8 cellular contexts compared by ENCODE assay signal in genomic region chr4:174523003-174523693, GRCh38. TPM values are rescaled to one million over a fixed set of nuclear protein-coding genes. Genes with fewer than 3 reads are reported as not detected.
A peak's percentile ranks its signal among the peaks of the same experiment; 100 is the strongest.
DNase-seq lines count a peak whose midpoint lies in the region; ATAC-seq and TF ChIP-seq lines count a peak whose summit lies in the region.

No MANE protein-coding gene starts in this region.

- intact Hi-C loops in left lung (cut with DNase I), result no loop called here
- intact Hi-C loops in thyroid gland (cut with DNase I), result no loop called here

- CTCF ChIA-PET in activated CD8-positive, alpha-beta memory T cell treated with anti-CD3 and anti-CD28 coated beads, Interleukin-2, amount 10 ng/mL, durations not matched to agents 7 days and 5 days (lab: Charles Lee), result interaction anchor here (1.1 to 2.2 kb wide), 2 partner anchors 12 to 109 kb away, joined by 3 to 6 read pairs; no protein-coding TSS in a partner anchor

- peak; percentile 15 for ATAC-seq in activated CD8-positive, alpha-beta memory T cell treated with anti-CD3 and anti-CD28 coated beads, Interleukin-2, amount 10 ng/mL, durations not matched to agents 7 days and 5 days
- peak; percentile 4 for ATAC-seq in left lung
- no peak for ATAC-seq in GM18867 (IDR thresholded peaks at IDR 0.05; ENCODE audit: unreplicated experiment)

- H3K4me1 Mint-ChIP-seq in activated CD8-positive, alpha-beta memory T cell treated with anti-CD3 and anti-CD28 coated beads, Interleukin-2, amount 10 ng/mL, durations not matched to agents 7 days and 5 days, result peaks cover 25% of the 10 kb centered on the region

- no peak for TF ChIP-seq POLR2A in thyroid gland (IDR thresholded peaks at IDR 0.05)

- no peaks in the 10 kb centered on the region for H3K27me3 ChIP-seq in brain microvascular endothelial cell (replicated peaks)
- H3K27me3 ChIP-seq in left lung, result peaks cover 16 to 39% of the 10 kb centered on the region in 2 donors
- no peaks in the 10 kb centered on the region for H3K27me3 ChIP-seq in thyroid gland

- TF ChIP-seq CTCF in brain microvascular endothelial cell (IDR thresholded peaks at IDR 0.05; ENCODE audit: low read depth, low read length, missing control alignments) (no peak), left lung (IDR thresholded peaks at IDR 0.05) (no peak), thyroid gland (IDR thresholded peaks at IDR 0.05) (no peak)

- H3K27me3 Mint-ChIP-seq in activated CD8-positive, alpha-beta memory T cell treated with anti-CD3 and anti-CD28 coated beads, Interleukin-2, amount 10 ng/mL, durations not matched to agents 7 days and 5 days, result peaks cover 45% of the 10 kb centered on the region

- H3K27ac ChIP-seq in brain microvascular endothelial cell (no peak overlapping the region), left lung (peak overlapping the region in 1 of 2 donors; percentile 79), thyroid gland (no peak overlapping the region)

- no peaks in the 10 kb centered on the region for H3K9me3 Mint-ChIP-seq in activated CD8-positive, alpha-beta memory T cell treated with anti-CD3 and anti-CD28 coated beads, Interleukin-2, amount 10 ng/mL, durations not matched to agents 7 days and 5 days (ENCODE audit: low read depth)

- H3K9me3 ChIP-seq in left lung, result no peaks in the 10 kb centered on the region
- no peaks in the 10 kb centered on the region for H3K9me3 ChIP-seq in thyroid gland

- 21 to 39% methylated on average over 10 of the region's 10 CpGs for WGBS in thyroid gland, 2 donors

- H3K27ac Mint-ChIP-seq in activated CD8-positive, alpha-beta memory T cell treated with anti-CD3 and anti-CD28 coated beads, Interleukin-2, amount 10 ng/mL, durations not matched to agents 7 days and 5 days, result peak overlapping the region; percentile 76

- H3K4me1 ChIP-seq in left lung (peaks cover 10 to 21% of the 10 kb centered on the region in 2 donors), thyroid gland (peaks cover 0 to 5% of the 10 kb centered on the region in 2 donors)

- H3K36me3 ChIP-seq in brain microvascular endothelial cell (replicated peaks) (no peaks in the 10 kb centered on the region), left lung (no peaks in the 10 kb centered on the region), thyroid gland (no peaks in the 10 kb centered on the region)

- peak overlapping the region; percentile 75 for H3K4me3 Mint-ChIP-seq in activated CD8-positive, alpha-beta memory T cell treated with anti-CD3 and anti-CD28 coated beads, Interleukin-2, amount 10 ng/mL, durations not matched to agents 7 days and 5 days

- peak overlapping the region; percentile 64 for H3K4me3 ChIP-seq in brain microvascular endothelial cell (ENCODE audit: low read depth, low read length)
- H3K4me3 ChIP-seq in left lung, result peak overlapping the region; percentile 45 to 60
- peak overlapping the region in 2 of 3 donors; percentile 21 to 40 for H3K4me3 ChIP-seq in thyroid gland (replicated peaks in 1 of 3)

- H3K36me3 Mint-ChIP-seq in activated CD8-positive, alpha-beta memory T cell treated with anti-CD3 and anti-CD28 coated beads, Interleukin-2, amount 10 ng/mL, durations not matched to agents 7 days and 5 days, result peaks cover 7% of the 10 kb centered on the region

- in situ Hi-C loops in brain microvascular endothelial cell (cut with HindIII; ENCODE audit: low pct_ligation_motif_present, low sequenced_read_pairs), result no loop called here

- no peak for DNase-seq in activated CD8-positive, alpha-beta memory T cell treated with anti-CD3 and anti-CD28 coated beads, Interleukin-2, amount 10 ng/mL, durations not matched to agents 7 days and 5 days
- no peak for DNase-seq in activated CD8-positive, alpha-beta memory T cell treated with anti-CD3 and anti-CD28 coated beads for 24 hours
- DNase-seq in brain microvascular endothelial cell (no peak), left lung (no peak), thyroid gland (no peak), DMS 273 (lab: John Stamatoyannopoulos, UW; ENCODE audit: unreplicated experiment) (no peak), 8988T (no peak)

RNA-seq across cellular contexts. Expression of gene HPGD, which starts 0.9 kb away (rescaled TPM):
- 10 to 100 TPM; 15.0 to 30.2 TPM for total RNA-seq in activated CD8-positive, alpha-beta memory T cell treated with anti-CD3 and anti-CD28 coated beads, Interleukin-2, amount 10 ng/mL, durations not matched to agents 7 days and 5 days
- total RNA-seq in left lung (10 to 100 TPM; 45.4 to 62.6 TPM), thyroid gland (1 to 10 TPM; 1.9 to 4.1 (median 2.7) TPM)
